Comparison of ENCODE assay signal across 1 cellular context in genomic region chr2:175539122-175539521, GRCh38.
TF ChIP-seq lines count a peak whose summit lies in the region.

No MANE protein-coding gene starts in this region.

TF ChIP-seq in GM12878, 131 proteins besides CTCF, POLR2A, EP300 and RAD21 (continued from another document):
- no peak for TF ChIP-seq USF2 (IDR thresholded peaks at IDR 0.05; ENCODE audit: borderline replicate concordance, low read depth, low read length)
- TF ChIP-seq RELA (IDR thresholded peaks at IDR 0.05; ENCODE audit: borderline replicate concordance, partially characterized antibody): no peak
- TF ChIP-seq ESRRA (IDR thresholded peaks at IDR 0.05; ENCODE audit: low read length): no peak
- no peak for TF ChIP-seq HDGF (IDR thresholded peaks at IDR 0.05)
- TF ChIP-seq CBX3 (IDR thresholded peaks at IDR 0.05; ENCODE audit: borderline replicate concordance, low read depth): no peak
- TF ChIP-seq ZNF207 (IDR thresholded peaks at IDR 0.05; ENCODE audit: borderline replicate concordance): no peak
- TF ChIP-seq EZH2 (IDR thresholded peaks at IDR 0.05; ENCODE audit: borderline replicate concordance, control insufficient read depth, low read depth, low read length): no peak
